22 cellular contexts compared by ENCODE assay signal in the genomic region with DNA sequence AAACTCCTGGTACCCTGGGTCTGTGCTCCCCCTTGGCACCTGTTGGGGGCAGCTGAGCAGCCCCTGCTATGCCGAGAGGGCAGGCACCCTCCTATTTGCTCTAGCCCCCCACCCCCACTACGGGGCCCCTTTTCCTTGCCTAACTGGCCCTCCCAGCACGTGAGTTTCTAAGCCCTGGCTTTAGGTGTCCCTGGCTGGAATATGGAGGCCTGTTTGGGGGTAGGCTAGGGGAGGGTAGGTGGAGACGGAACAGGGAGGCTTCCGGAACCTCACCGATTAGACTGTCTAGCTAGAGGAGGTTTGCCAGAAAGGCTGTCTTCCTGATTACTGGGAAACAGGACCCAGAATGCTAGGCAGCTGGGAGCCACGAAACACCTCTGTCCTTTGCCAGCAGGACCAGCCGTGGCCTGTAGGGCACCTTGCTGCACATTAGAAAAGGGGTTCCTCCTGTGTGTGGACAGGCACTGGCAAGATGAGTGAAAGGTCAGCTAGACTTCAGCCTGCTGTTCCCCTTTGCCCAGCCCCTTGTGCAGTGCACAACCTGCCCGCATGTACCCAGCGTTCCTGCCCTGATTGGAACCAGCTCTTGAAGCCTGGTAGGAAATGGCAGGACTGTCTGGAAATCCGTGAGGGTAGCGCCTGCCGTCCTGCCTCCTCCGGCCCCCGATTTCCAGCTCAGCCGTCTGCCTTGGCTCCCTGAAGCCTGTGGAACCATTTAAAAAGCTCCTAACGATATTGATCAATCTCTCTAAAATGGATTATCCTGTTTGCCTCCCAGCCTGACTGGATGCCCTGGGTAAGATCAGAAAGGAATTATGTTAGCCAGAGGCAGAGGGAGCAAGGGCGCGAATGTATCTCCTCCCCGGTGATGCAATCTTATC.
DNase-seq lines count a peak whose midpoint lies in the region; ATAC-seq, FAIRE-seq and TF ChIP-seq lines count a peak whose summit lies in the region.
"Had no signal": no experiment of that assay in that cellular context is flagged by ENCODE, and none has a peak within 500 bp of the region (broad histone marks: within the 10 kb centered on the region; RNA-seq: fewer than 3 reads in every experiment).

No MANE protein-coding gene starts in this region.

- TF ChIP-seq CTCF in cardiac muscle cell (IDR thresholded peaks at IDR 0.05; ENCODE audit: low read depth, low read length) (no peak), WTC11 (IDR thresholded peaks at IDR 0.05) (no peak), HepG2 (CRISPR knock-in tag; IDR thresholded peaks at IDR 0.05) (no peak), upper lobe of right lung (IDR thresholded peaks at IDR 0.05) (peak; percentile 14), Peyer's patch (IDR thresholded peaks at IDR 0.05) (peak in 1 of 6 experiments; percentile 3)

- BruUV-seq in HepG2 (replicated peaks; lab: Mats Ljungman, UMichigan), result no TSS peak

- no peak for TF ChIP-seq RAD21 in HepG2 (CRISPR knock-in tag; IDR thresholded peaks at IDR 0.05)

- H3K4me1 ChIP-seq in cardiac muscle cell (ENCODE audit: low read depth) (peaks cover 67% of the 10 kb centered on the region), HepG2 (ENCODE audit: insufficient read depth, low read length) (peaks cover 99% of the 10 kb centered on the region), upper lobe of right lung (peaks cover 10% of the 10 kb centered on the region), mesendoderm (ENCODE audit: control insufficient read depth, low read depth, low read length) (no peaks in the 10 kb centered on the region), Peyer's patch (no peaks in the 10 kb centered on the region)

- intact Hi-C loops in Right ventricle myocardium superior (cut with DNase I), result no loop called here
- intact Hi-C loops in HepG2 (cut with micrococcal nuclease; ENCODE audit: unreplicated experiment), result loop anchor here (10.0 kb wide), 1 partner anchor 85 kb away; the partner anchor contains the start of gene GSE1
- intact Hi-C loops in upper lobe of right lung (cut with DNase I), result no loop called here

- POLR2A ChIA-PET in WTC11 (lab: Charles Lee) (interaction anchor here (0.7 kb wide), 1 partner anchor 24 kb away, joined by 3 read pairs; no protein-coding TSS in a partner anchor), HepG2 (lab: Yijun Ruan, JAX) (interaction anchor here (0.8 to 8.9 kb wide), 7 partner anchors 8 to 108 kb away, joined by 3 to 99 read pairs (median 5); partner anchors contain the start of gene GSE1)

- no peak for ATAC-seq in Right ventricle myocardium superior (ENCODE audit: poor library complexity)
- no peak for ATAC-seq in WTC11
- peak; percentile 25 for ATAC-seq in HepG2
- no peak for ATAC-seq in upper lobe of right lung
- ATAC-seq in HG02981 (IDR thresholded peaks at IDR 0.05; ENCODE audit: unreplicated experiment), result no peak

- H3K9me3 ChIP-seq in cardiac muscle cell (ENCODE audit: low read depth) (no peaks in the 10 kb centered on the region), HepG2 (ENCODE audit: low read length) (no peaks in the 10 kb centered on the region), upper lobe of right lung (no peaks in the 10 kb centered on the region), Peyer's patch (no peaks in the 10 kb centered on the region)
- H3K9me3 ChIP-seq: esophagus muscularis mucosa, spleen had no signal

- no peak overlapping the region for H4K5ac ChIP-seq in mesendoderm (ENCODE audit: low read length)

- no peak overlapping the region for H3K4me3 Mint-ChIP-seq in WTC11
- H3K4me3 Mint-ChIP-seq: activated T-helper 17 cell treated with anti-CD3 and anti-CD28 coated beads, Interleukin-2, amount 50 U/mL, for 72 hours had no signal

- 70% methylated on average over 19 of the region's 20 CpGs for WGBS in HepG2 (ENCODE audit: low lambda C conversion rate)
- no CpG with 5 or more reads among the region's 20 CpGs for WGBS in mesendoderm (ENCODE audit: extremely low coverage, insufficient coverage, low lambda C conversion rate)

- in situ Hi-C loops in HepG2 (cut with HindIII; ENCODE audit: extremely low pct_ligation_motif_present, low pct_unique_long_range_greater_than_20kb), result no loop called here

- CTCF ChIA-PET in WTC11 (lab: Charles Lee), result interaction anchor here (0.5 to 4.6 kb wide), 33 partner anchors 8 to 1248 kb away, joined by 3 to 36 read pairs (median 4); no protein-coding TSS in a partner anchor
- CTCF ChIA-PET in HepG2 (lab: Yijun Ruan, JAX; ENCODE audit: low intra/inter-chr PET ratio, low total read pairs), result interaction anchor here (1.2 kb wide), 1 partner anchor 18 kb away, joined by 3 read pairs; no protein-coding TSS in a partner anchor

- H3K23ac ChIP-seq in mesendoderm (ENCODE audit: low read length), result no peak overlapping the region

- H3K4ac ChIP-seq in mesendoderm (ENCODE audit: low read depth, low read length), result no peak overlapping the region

- peak overlapping the region; percentile 21; the same call in 1 of the 2 replicates for H3K9ac ChIP-seq in HepG2 (ENCODE audit: insufficient read depth, low read depth, low read length)
- no peak overlapping the region for H3K9ac ChIP-seq in mesendoderm (ENCODE audit: low read length)

- no peaks in the 10 kb centered on the region for H3K27me3 Mint-ChIP-seq in WTC11 (ENCODE audit: low read depth)
- H3K27me3 Mint-ChIP-seq: activated T-helper 17 cell treated with anti-CD3 and anti-CD28 coated beads, Interleukin-2, amount 50 U/mL, for 72 hours; CD4-positive, CD25-positive, alpha-beta regulatory T cell had no signal

- H2BK120ac ChIP-seq in mesendoderm (ENCODE audit: low read depth, low read length), result no peak overlapping the region

- no peaks in the 10 kb centered on the region for H3K79me2 ChIP-seq in HepG2 (ENCODE audit: insufficient read depth, low read length)
- H3K79me2 ChIP-seq in mesendoderm (ENCODE audit: control insufficient read depth, insufficient read depth, low read length), result no peaks in the 10 kb centered on the region

- TF ChIP-seq EP300 in HepG2 (IDR thresholded peaks at IDR 0.05; ENCODE audit: low read depth in 2 of 2, low read length in 2 of 2) (no peak), HepG2 (CRISPR knock-in tag; IDR thresholded peaks at IDR 0.05; ENCODE audit: borderline replicate concordance) (no peak)

- peak; percentile 62 for FAIRE-seq in HepG2 (lab: Jason Lieb, UNC)

- H3K18ac ChIP-seq in mesendoderm (ENCODE audit: low read length), result no peak overlapping the region

- H2AFZ ChIP-seq in HepG2 (ENCODE audit: low read length), result no peak overlapping the region

- H3K27ac Mint-ChIP-seq in WTC11, result peak overlapping the region; percentile 86; the same call in 1 of the 2 replicates
- H3K27ac Mint-ChIP-seq: activated T-helper 17 cell treated with anti-CD3 and anti-CD28 coated beads, Interleukin-2, amount 50 U/mL, for 72 hours had no signal

- DNase-seq in cardiac muscle cell (ENCODE audit: low read depth in 1 of 2, low spot score in 1 of 2), result no peak
- no peak for DNase-seq in Right ventricle myocardium superior
- no peak for DNase-seq in WTC11 (ENCODE audit: low spot score)
- no peak for DNase-seq in HepG2 (ENCODE audit: low spot score)
- DNase-seq in upper lobe of right lung, result no peak
- no peak for DNase-seq in mesendoderm
- no peak for DNase-seq in Peyer's patch
- DNase-seq: activated CD4-positive, alpha-beta T cell treated with anti-CD3 and anti-CD28 coated beads for 1 hour; DMS79; H7; IMR-90; MM.1S; NCI-H187 treated with DMSO at 0.1 percent for 48 hours; NCI-H446 treated with DMSO at 0.1 percent for 48 hours; posterior cingulate gyrus; spleen had no signal

- H3K36me3 ChIP-seq in cardiac muscle cell (no peaks in the 10 kb centered on the region), HepG2 (replicated peaks in 1 of 2; ENCODE audit: control insufficient read depth in 1 of 2, insufficient read depth in 2 of 2, low read length in 2 of 2) (no peaks in the 10 kb centered on the region), upper lobe of right lung (no peaks in the 10 kb centered on the region), mesendoderm (ENCODE audit: control insufficient read depth, insufficient read depth, low read length) (no peaks in the 10 kb centered on the region), Peyer's patch (no peaks in the 10 kb centered on the region)
- H3K36me3 ChIP-seq: esophagus muscularis mucosa, spleen had no signal

- H3K27ac ChIP-seq in cardiac muscle cell (peak overlapping the region; percentile 47), HepG2 (ENCODE audit: extremely low read length, insufficient read depth, low read length) (peak overlapping the region; percentile 35), upper lobe of right lung (no peak overlapping the region), mesendoderm (ENCODE audit: low read depth, low read length) (no peak overlapping the region), Peyer's patch (no peak overlapping the region)
- H3K27ac ChIP-seq: esophagus muscularis mucosa, spleen had no signal

- H3K27me3 ChIP-seq in cardiac muscle cell (no peaks in the 10 kb centered on the region), HepG2 (ENCODE audit: control insufficient read depth in 1 of 2, insufficient read depth in 2 of 2, low read length in 2 of 2) (no peaks in the 10 kb centered on the region), upper lobe of right lung (no peaks in the 10 kb centered on the region), mesendoderm (ENCODE audit: insufficient read depth, low read length, poor library complexity) (no peaks in the 10 kb centered on the region), Peyer's patch (no peaks in the 10 kb centered on the region)
- H3K27me3 ChIP-seq: esophagus muscularis mucosa had no signal

- H3K9me3 Mint-ChIP-seq in WTC11, result no peaks in the 10 kb centered on the region
- H3K9me3 Mint-ChIP-seq: activated T-helper 17 cell treated with anti-CD3 and anti-CD28 coated beads, Interleukin-2, amount 50 U/mL, for 72 hours; CD4-positive, CD25-positive, alpha-beta regulatory T cell; naive B cell had no signal

- no peak overlapping the region for H4K8ac ChIP-seq in mesendoderm (ENCODE audit: low read depth, low read length)

- H3K56ac ChIP-seq in mesendoderm (ENCODE audit: low read length), result no peak overlapping the region

- H3K4me2 ChIP-seq in HepG2 (ENCODE audit: low read depth, low read length) (peak overlapping the region; percentile 46), mesendoderm (ENCODE audit: low read length) (no peak overlapping the region)

- H3K4me3 ChIP-seq in cardiac muscle cell (no peak overlapping the region), HepG2 (replicated peaks in 1 of 3; ENCODE audit: insufficient read depth in 1 of 3, low read depth in 2 of 3, low read length in 3 of 3) (no peak overlapping the region; a peak in 1 of 6 replicates), upper lobe of right lung (no peak overlapping the region), mesendoderm (ENCODE audit: low read length) (no peak overlapping the region), Peyer's patch (no peak overlapping the region)
- H3K4me3 ChIP-seq: esophagus muscularis mucosa, lung, spleen had no signal

- no peaks in the 10 kb centered on the region for H4K20me1 ChIP-seq in HepG2 (ENCODE audit: insufficient read depth, low read length)

- peaks cover 29% of the 10 kb centered on the region for H3K4me1 Mint-ChIP-seq in WTC11
- H3K4me1 Mint-ChIP-seq: activated T-helper 17 cell treated with anti-CD3 and anti-CD28 coated beads, Interleukin-2, amount 50 U/mL, for 72 hours; CD4-positive, CD25-positive, alpha-beta regulatory T cell had no signal

- no peaks in the 10 kb centered on the region for H3K36me3 Mint-ChIP-seq in WTC11
- H3K36me3 Mint-ChIP-seq: CD4-positive, CD25-positive, alpha-beta regulatory T cell; naive B cell had no signal

- TF ChIP-seq POLR2A in HepG2 (IDR thresholded peaks at IDR 0.05; ENCODE audit: insufficient read depth in 1 of 2, low read depth in 2 of 2, low read length in 2 of 2) (no peak), Peyer's patch (IDR thresholded peaks at IDR 0.05) (no peak)

- H2BK15ac ChIP-seq in mesendoderm (replicated peaks; ENCODE audit: low read depth), result no peak overlapping the region

- H2BK5ac ChIP-seq in mesendoderm (ENCODE audit: low read length), result no peak overlapping the region

- H2AK5ac ChIP-seq in mesendoderm (ENCODE audit: low read length), result no peak overlapping the region

- H3K79me1 ChIP-seq in mesendoderm (ENCODE audit: low read length), result no peaks in the 10 kb centered on the region

Comparison
In these comparisons a context has a peak if more than half of its experiments do, and no peak if none do; other contexts are left out.
1. H3K27ac ChIP-seq: peak in cardiac muscle cell (single experiment) and HepG2 (single experiment); none in upper lobe of right lung (single experiment), mesendoderm (single experiment) and Peyer's patch (0 of 4).